1 cellular context compared by ENCODE assay signal in the genomic region with DNA sequence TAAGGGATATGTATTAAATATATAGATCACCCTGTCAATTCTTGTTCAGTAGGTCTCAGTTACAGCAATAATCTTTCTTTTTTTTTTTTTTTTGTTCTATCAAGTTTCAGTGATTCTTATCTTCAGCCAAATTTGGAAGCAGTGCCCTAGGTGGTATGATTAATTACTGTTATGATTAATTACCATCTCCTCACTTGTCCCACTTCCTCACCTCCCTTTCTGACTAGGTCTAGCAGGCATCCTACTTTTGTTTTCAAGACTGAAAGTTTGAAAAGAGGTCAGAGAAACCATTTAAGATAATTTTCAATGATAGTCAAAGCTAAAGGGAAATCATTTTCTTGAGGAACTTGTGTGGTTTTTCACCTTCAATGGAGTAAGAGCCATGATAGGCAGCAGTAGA.
TF ChIP-seq lines count a peak whose summit lies in the region.

No MANE protein-coding gene starts in this region.

TF ChIP-seq in GM12878, 131 proteins besides CTCF, POLR2A, EP300 and RAD21 (continued from another document):
- TF ChIP-seq POU2F2 (IDR thresholded peaks at IDR 0.05; ENCODE audit: borderline replicate concordance, low read depth, low read length) (no peak), BMI1 (IDR thresholded peaks at IDR 0.05; ENCODE audit: borderline replicate concordance) (no peak), ZZZ3 (IDR thresholded peaks at IDR 0.05; ENCODE audit: control insufficient read depth, insufficient read length, low read depth) (no peak), TCF12 (IDR thresholded peaks at IDR 0.05; ENCODE audit: low read depth, low read length) (no peak), EGR1 (IDR thresholded peaks at IDR 0.05; ENCODE audit: borderline replicate concordance in 1 of 2, low read depth in 2 of 2, low read length in 2 of 2) (no peak), SPI1 (IDR thresholded peaks at IDR 0.05; ENCODE audit: borderline replicate concordance, insufficient read depth, low read depth, low read length) (peak; percentile 23; the same call in 1 of the 2 replicates), MXI1 (IDR thresholded peaks at IDR 0.05; ENCODE audit: low read depth, low read length) (no peak), IKZF1 (conservative IDR thresholded peaks at IDR 0.05) (no peak), ATF7 (IDR thresholded peaks at IDR 0.05; ENCODE audit: low read depth) (0 out of 2 replicates have a peak, but pooled peaks have one; percentile 24), WRNIP1 (IDR thresholded peaks at IDR 0.05; ENCODE audit: borderline replicate concordance, low read depth, low read length) (no peak), NR2C2 (IDR thresholded peaks at IDR 0.05; ENCODE audit: borderline replicate concordance, control insufficient read depth, insufficient read length, low read depth) (no peak)
- TF ChIP-seq, protein P1, sequence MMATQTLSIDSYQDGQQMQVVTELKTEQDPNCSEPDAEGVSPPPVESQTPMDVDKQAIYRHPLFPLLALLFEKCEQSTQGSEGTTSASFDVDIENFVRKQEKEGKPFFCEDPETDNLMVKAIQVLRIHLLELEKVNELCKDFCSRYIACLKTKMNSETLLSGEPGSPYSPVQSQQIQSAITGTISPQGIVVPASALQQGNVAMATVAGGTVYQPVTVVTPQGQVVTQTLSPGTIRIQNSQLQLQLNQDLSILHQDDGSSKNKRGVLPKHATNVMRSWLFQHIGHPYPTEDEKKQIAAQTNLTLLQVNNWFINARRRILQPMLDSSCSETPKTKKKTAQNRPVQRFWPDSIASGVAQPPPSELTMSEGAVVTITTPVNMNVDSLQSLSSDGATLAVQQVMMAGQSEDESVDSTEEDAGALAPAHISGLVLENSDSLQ (IDR thresholded peaks at IDR 0.05) = 0 out of 2 replicates have a peak, but pooled peaks have one; percentile 9
- TF ChIP-seq, protein P2, sequence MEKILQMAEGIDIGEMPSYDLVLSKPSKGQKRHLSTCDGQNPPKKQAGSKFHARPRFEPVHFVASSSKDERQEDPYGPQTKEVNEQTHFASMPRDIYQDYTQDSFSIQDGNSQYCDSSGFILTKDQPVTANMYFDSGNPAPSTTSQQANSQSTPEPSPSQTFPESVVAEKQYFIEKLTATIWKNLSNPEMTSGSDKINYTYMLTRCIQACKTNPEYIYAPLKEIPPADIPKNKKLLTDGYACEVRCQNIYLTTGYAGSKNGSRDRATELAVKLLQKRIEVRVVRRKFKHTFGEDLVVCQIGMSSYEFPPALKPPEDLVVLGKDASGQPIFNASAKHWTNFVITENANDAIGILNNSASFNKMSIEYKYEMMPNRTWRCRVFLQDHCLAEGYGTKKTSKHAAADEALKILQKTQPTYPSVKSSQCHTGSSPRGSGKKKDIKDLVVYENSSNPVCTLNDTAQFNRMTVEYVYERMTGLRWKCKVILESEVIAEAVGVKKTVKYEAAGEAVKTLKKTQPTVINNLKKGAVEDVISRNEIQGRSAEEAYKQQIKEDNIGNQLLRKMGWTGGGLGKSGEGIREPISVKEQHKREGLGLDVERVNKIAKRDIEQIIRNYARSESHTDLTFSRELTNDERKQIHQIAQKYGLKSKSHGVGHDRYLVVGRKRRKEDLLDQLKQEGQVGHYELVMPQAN (conservative IDR thresholded peaks at IDR 0.05) = no peak
- TF ChIP-seq, protein P3, sequence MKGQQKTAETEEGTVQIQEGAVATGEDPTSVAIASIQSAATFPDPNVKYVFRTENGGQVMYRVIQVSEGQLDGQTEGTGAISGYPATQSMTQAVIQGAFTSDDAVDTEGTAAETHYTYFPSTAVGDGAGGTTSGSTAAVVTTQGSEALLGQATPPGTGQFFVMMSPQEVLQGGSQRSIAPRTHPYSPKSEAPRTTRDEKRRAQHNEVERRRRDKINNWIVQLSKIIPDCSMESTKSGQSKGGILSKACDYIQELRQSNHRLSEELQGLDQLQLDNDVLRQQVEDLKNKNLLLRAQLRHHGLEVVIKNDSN (IDR thresholded peaks at IDR 0.05; ENCODE audit: borderline replicate concordance, extremely low read length, insufficient read depth, low read depth, low read length) = no peak
